In the genomic region with DNA sequence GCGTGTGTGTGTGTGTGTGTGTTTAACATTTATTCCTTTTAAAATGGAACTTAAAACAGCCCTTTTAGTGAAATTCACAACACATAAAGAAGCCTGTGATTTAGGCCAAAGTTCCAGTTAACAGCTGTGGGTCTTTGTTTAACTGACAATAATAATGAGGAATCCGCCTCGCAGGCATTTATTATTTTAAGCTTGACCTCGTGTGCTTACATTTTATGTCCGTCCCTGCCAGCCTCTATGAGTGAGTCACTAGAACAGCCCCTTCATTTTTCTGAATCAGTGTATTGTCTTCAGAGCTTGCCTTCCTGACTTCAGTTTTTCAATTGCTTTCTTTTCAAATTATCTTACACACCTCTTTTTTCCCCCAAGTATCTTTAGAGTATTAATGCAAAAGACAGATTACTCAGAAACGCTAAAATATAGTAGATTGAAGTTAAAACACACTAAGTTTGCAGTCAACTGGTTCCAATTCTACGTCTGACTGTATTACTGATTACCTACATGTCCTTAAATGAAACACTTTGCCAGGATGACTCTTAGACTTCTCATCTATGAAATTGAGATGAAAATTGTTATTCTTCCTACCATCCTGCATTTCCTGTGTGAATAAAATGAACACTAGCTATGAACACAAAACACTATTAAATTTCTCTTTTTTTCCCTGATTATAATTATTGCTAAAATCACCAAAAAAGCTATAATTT, we compare ENCODE assay signal across 12 cellular contexts.
DNase-seq lines count a peak whose midpoint lies in the region; FAIRE-seq and TF ChIP-seq lines count a peak whose summit lies in the region.
"Had no signal": no experiment of that assay in that cellular context is flagged by ENCODE, and none has a peak within 500 bp of the region (broad histone marks: within the 10 kb centered on the region; RNA-seq: fewer than 3 reads in every experiment).

No MANE protein-coding gene starts in this region.

- FAIRE-seq in keratinocyte (lab: Jason Lieb, UNC) (peak; percentile 88), urothelium cell line (lab: Jason Lieb, UNC) (no peak)
- FAIRE-seq: A204.1 had no signal

- intact Hi-C loops in breast epithelium (cut with DNase I; ENCODE audit: low total_unique reads), result no loop called here
- intact Hi-C loops in colonic mucosa (cut with DNase I), result no loop called here

- H3K27ac ChIP-seq in breast epithelium (peak overlapping the region; percentile 52 to 74), keratinocyte (ENCODE audit: control insufficient read depth, insufficient read depth, low read length) (peak overlapping the region; percentile 68), colonic mucosa (no peak overlapping the region)

- peak overlapping the region; percentile 57 for H3K4me2 ChIP-seq in keratinocyte (ENCODE audit: control insufficient read depth, extremely low read depth, insufficient read depth, low read depth, low read length)

- H3K4me3 ChIP-seq in breast epithelium, result no peak overlapping the region
- H3K4me3 ChIP-seq in keratinocyte (ENCODE audit: control insufficient read depth in 2 of 3, extremely low read depth in 1 of 3, insufficient read depth in 2 of 3, low read depth in 1 of 3, low read length in 3 of 3), result peak overlapping the region in 1 of 3 experiments; percentile 48
- H3K4me3 ChIP-seq in colonic mucosa, result no peak overlapping the region

- H3K9me1 ChIP-seq in keratinocyte (ENCODE audit: control insufficient read depth, extremely low read depth, insufficient read depth, low read length), result no peaks in the 10 kb centered on the region

- no peaks in the 10 kb centered on the region for H3K9me3 ChIP-seq in breast epithelium
- H3K9me3 ChIP-seq in keratinocyte (ENCODE audit: control insufficient read depth, low read depth, low read length), result no peaks in the 10 kb centered on the region
- H3K9me3 ChIP-seq in colonic mucosa, result no peaks in the 10 kb centered on the region

- no peak for TF ChIP-seq POLR2A in breast epithelium (IDR thresholded peaks at IDR 0.05)

- H3K36me3 ChIP-seq in breast epithelium (no peaks in the 10 kb centered on the region), keratinocyte (ENCODE audit: control insufficient read depth in 2 of 2, extremely low read depth in 1 of 2, insufficient read depth in 2 of 2, low read length in 2 of 2) (no peaks in the 10 kb centered on the region), colonic mucosa (no peaks in the 10 kb centered on the region)

- no peaks in the 10 kb centered on the region for H3K79me2 ChIP-seq in keratinocyte (ENCODE audit: control insufficient read depth, insufficient read depth, low read length)

- peak overlapping the region; percentile 77 for H2AFZ ChIP-seq in keratinocyte (ENCODE audit: control insufficient read depth, low read length)

- TF ChIP-seq CTCF in breast epithelium (IDR thresholded peaks at IDR 0.05) (no peak), keratinocyte (optimal IDR thresholded peaks at IDR 0.05 in 1 of 3, IDR thresholded peaks at IDR 0.05 in 1 of 3, conservative IDR thresholded peaks at IDR 0.05 in 1 of 3; ENCODE audit: extremely low read depth in 1 of 3, insufficient read depth in 2 of 3, low read length in 3 of 3) (no peak), colonic mucosa (IDR thresholded peaks at IDR 0.05) (no peak)

- no peaks in the 10 kb centered on the region for H4K20me1 ChIP-seq in keratinocyte (ENCODE audit: control insufficient read depth, extremely low read depth, insufficient read depth, low read length)

- peak overlapping the region; percentile 25 for H3K9ac ChIP-seq in keratinocyte (ENCODE audit: control insufficient read depth, extremely low read depth, insufficient read depth, low read length)
- no peak overlapping the region for H3K9ac ChIP-seq in colonic mucosa (ENCODE audit: low read depth in 2 of 2, low read length in 2 of 2)

- dilution Hi-C loops in keratinocyte (cut with MboI; ENCODE audit: extremely low pct_ligation_motif_present, low sequenced_read_pairs), result no loop called here

- no peaks in the 10 kb centered on the region for H3K4me1 ChIP-seq in breast epithelium
- peaks cover 13% of the 10 kb centered on the region for H3K4me1 ChIP-seq in keratinocyte (ENCODE audit: control insufficient read depth, extremely low read depth, insufficient read depth, low read length)
- H3K4me1 ChIP-seq in colonic mucosa, result no peaks in the 10 kb centered on the region

- no peaks in the 10 kb centered on the region for H3K27me3 ChIP-seq in breast epithelium
- no peaks in the 10 kb centered on the region for H3K27me3 ChIP-seq in keratinocyte (ENCODE audit: control insufficient read depth, extremely low read depth, insufficient read depth, low read length)
- H3K27me3 ChIP-seq in colonic mucosa, result no peaks in the 10 kb centered on the region

- DNase-seq in NCI-H1417 (lab: John Stamatoyannopoulos, UW) (peak in 2 of 3 experiments; percentile 4 to 54), NCI-H1417 treated with DMSO at 0.1 percent for 48 hours (lab: John Stamatoyannopoulos, UW) (no peak), breast epithelium (ENCODE audit: low spot score in 2 of 2) (no peak), keratinocyte (ENCODE audit: low read depth, low spot score) (no peak), urothelium cell line (ENCODE audit: low spot score) (peak; percentile 32), colonic mucosa (no peak)
- no peak for DNase-seq in activated CD4-positive, alpha-beta T cell treated with anti-CD3 and anti-CD28 coated beads for 1 hour
- no peak for DNase-seq in stimulated activated CD4-positive, alpha-beta T cell treated with anti-CD3 and anti-CD28 coated beads, Interleukin-4, amount 100 ng/mL, for 4 hours
- DNase-seq: activated CD8-positive, alpha-beta T cell treated with anti-CD3 and anti-CD28 coated beads for 36 hours; GF-D8; NCI-H1436 had no signal

Comparison
In these comparisons a context has a peak if more than half of its experiments do, and no peak if none do; other contexts are left out.
1. DNase-seq: peak in NCI-H1417 (2 of 3) and urothelium cell line (single experiment); none in NCI-H1417 treated with DMSO at 0.1 percent for 48 hours (single experiment), breast epithelium (0 of 2), keratinocyte (single experiment), activated CD4-positive, alpha-beta T cell treated with anti-CD3 and anti-CD28 coated beads for 1 hour (single experiment), colonic mucosa (single experiment) and stimulated activated CD4-positive, alpha-beta T cell treated with anti-CD3 and anti-CD28 coated beads, Interleukin-4, amount 100 ng/mL, for 4 hours (0 of 2).